Comparison of ENCODE assay signal across 13 cellular contexts in genomic region chrX:85627363-85627762, GRCh38.
DNase-seq lines count a peak whose midpoint lies in the region; ATAC-seq and TF ChIP-seq lines count a peak whose summit lies in the region.
"Had no signal": no experiment of that assay in that cellular context is flagged by ENCODE, and none has a peak within 500 bp of the region (broad histone marks: within the 10 kb centered on the region; RNA-seq: fewer than 3 reads in every experiment).

No MANE protein-coding gene starts in this region.

- POLR2A ChIA-PET in HEK293 (lab: Yijun Ruan, JAX) (no interaction called here), WTC11 (lab: Charles Lee) (no interaction called here)

- H3K4me1 Mint-ChIP-seq in WTC11, result peaks cover 17% of the 10 kb centered on the region

- no peaks in the 10 kb centered on the region for H3K4me1 ChIP-seq in HEK293 (ENCODE audit: control insufficient read depth, insufficient read depth, low read length)
- H3K4me1 ChIP-seq: SJSA1 had no signal

- peaks cover 12% of the 10 kb centered on the region for H3K9me3 Mint-ChIP-seq in WTC11

- DNase-seq in GM06990 (ENCODE audit: extremely low read depth, insufficient read length), result no peak
- no peak for DNase-seq in WTC11 (ENCODE audit: low spot score)
- DNase-seq in lung microvascular endothelial cell (ENCODE audit: low read depth in 2 of 2), result peak; percentile 4 to 30
- DNase-seq in iPS-NIHi11 (ENCODE audit: low spot score), result no peak
- DNase-seq: activated CD4-positive, alpha-beta memory T cell treated with anti-CD3 and anti-CD28 coated beads for 36 hours; anterior cingulate cortex; GDM1; NCI-H1048 had no signal

- peak; percentile 70; the same call in 1 of the 2 replicates for ATAC-seq in WTC11
- no peak for ATAC-seq in GM19397 (IDR thresholded peaks at IDR 0.05; ENCODE audit: unreplicated experiment)
- ATAC-seq in GM18519 (IDR thresholded peaks at IDR 0.05; ENCODE audit: low FRiP score, unreplicated experiment), result no peak
- ATAC-seq in GM21367 (IDR thresholded peaks at IDR 0.05; ENCODE audit: unreplicated experiment), result no peak

- H3K27me3 Mint-ChIP-seq in WTC11 (ENCODE audit: low read depth), result peaks cover 4% of the 10 kb centered on the region
- H3K27me3 Mint-ChIP-seq: activated CD4-positive, alpha-beta memory T cell treated with anti-CD3 and anti-CD28 coated beads for 36 hours had no signal

- CTCF ChIA-PET in HEK293 (lab: Yijun Ruan, JAX) (interaction anchor here (0.5 to 1.8 kb wide), 15 partner anchors 8 to 1655 kb away, joined by 3 to 11 read pairs (median 3); no protein-coding TSS in a partner anchor), WTC11 (lab: Charles Lee) (interaction anchor here (0.7 to 1.0 kb wide), 3 partner anchors 13 to 413 kb away, joined by 3 read pairs; no protein-coding TSS in a partner anchor)

- no peak overlapping the region for H3K4me3 Mint-ChIP-seq in WTC11
- H3K4me3 Mint-ChIP-seq: activated CD4-positive, alpha-beta memory T cell treated with anti-CD3 and anti-CD28 coated beads for 36 hours had no signal

- H3K4me3 ChIP-seq in GM06990 (replicated peaks; ENCODE audit: low read depth, low read length) (no peak overlapping the region), HEK293 (ENCODE audit: low read depth, low read length) (no peak overlapping the region)
- H3K4me3 ChIP-seq: SJSA1 had no signal

- no peaks in the 10 kb centered on the region for H3K27me3 ChIP-seq in GM06990 (replicated peaks; ENCODE audit: control insufficient read depth, insufficient read depth, low read length)
- H3K27me3 ChIP-seq: SJSA1 had no signal

- TF ChIP-seq CTCF in GM06990 (IDR thresholded peaks at IDR 0.05; ENCODE audit: insufficient read depth, low read length, poor library complexity, severe bottlenecking), result peak; percentile 77
- peak; percentile 27; the same call in 1 of the 2 replicates for TF ChIP-seq CTCF in HEK293 (tag by site-specific recombination; IDR thresholded peaks at IDR 0.05)
- no peak for TF ChIP-seq CTCF in WTC11 (IDR thresholded peaks at IDR 0.05)

- no peaks in the 10 kb centered on the region for H3K9me3 ChIP-seq in HEK293 (ENCODE audit: control insufficient read depth, insufficient read depth, low read depth, low read length)
- H3K9me3 ChIP-seq: SJSA1 had no signal

- H3K36me3 ChIP-seq in GM06990 (ENCODE audit: control insufficient read depth, insufficient read depth, low read length) (no peaks in the 10 kb centered on the region), HEK293 (ENCODE audit: control insufficient read depth in 2 of 2, insufficient read depth in 1 of 2, low read length in 2 of 2) (no peaks in the 10 kb centered on the region)
- H3K36me3 ChIP-seq: SJSA1 had no signal

- peaks cover 4% of the 10 kb centered on the region; the same call in 1 of the 2 replicates for H3K36me3 Mint-ChIP-seq in WTC11
- H3K36me3 Mint-ChIP-seq: activated CD4-positive, alpha-beta memory T cell treated with anti-CD3 and anti-CD28 coated beads for 36 hours had no signal

- H3K27ac ChIP-seq in HEK293 (ENCODE audit: extremely low read depth, low read depth, low read length), result no peak overlapping the region
- H3K27ac ChIP-seq: SJSA1 had no signal

- H3K27ac Mint-ChIP-seq in WTC11, result no peak overlapping the region
- H3K27ac Mint-ChIP-seq: activated CD4-positive, alpha-beta memory T cell treated with anti-CD3 and anti-CD28 coated beads for 36 hours had no signal

TF ChIP-seq in HEK293, 187 proteins besides CTCF, POLR2A, EP300 and RAD21:
- TF ChIP-seq KLF8 (tag by site-specific recombination; IDR thresholded peaks at IDR 0.05) (no peak), SCRT2 (tag by site-specific recombination; IDR thresholded peaks at IDR 0.05) (no peak), ZNF610 (tag by site-specific recombination; IDR thresholded peaks at IDR 0.05; ENCODE audit: borderline replicate concordance) (no peak), ZNF654 (tag by site-specific recombination; IDR thresholded peaks at IDR 0.05; ENCODE audit: low read depth) (peak; percentile 46)
TF ChIP-seq in HEK293: peak in this region for 1.

TF ChIP-seq in WTC11, 78 proteins besides CTCF, POLR2A, EP300 and RAD21:
- TF ChIP-seq ZNF281 (CRISPR knock-in tag; IDR thresholded peaks at IDR 0.05), result no peak
- TF ChIP-seq ZNF121 (CRISPR knock-in tag; IDR thresholded peaks at IDR 0.05), result no peak
- no peak for TF ChIP-seq NFATC4 (CRISPR knock-in tag; IDR thresholded peaks at IDR 0.05)
- no peak for TF ChIP-seq SMAD3 (CRISPR knock-in tag; IDR thresholded peaks at IDR 0.05; ENCODE audit: borderline replicate concordance)
- TF ChIP-seq ZSCAN18 (CRISPR knock-in tag; IDR thresholded peaks at IDR 0.05), result no peak
- TF ChIP-seq PRDM15 (CRISPR knock-in tag; IDR thresholded peaks at IDR 0.05), result no peak
- TF ChIP-seq ZNF671 (CRISPR knock-in tag; IDR thresholded peaks at IDR 0.05), result no peak
- no peak for TF ChIP-seq NR1H2 (CRISPR knock-in tag; IDR thresholded peaks at IDR 0.05)
- no peak for TF ChIP-seq JAZF1 (CRISPR knock-in tag; IDR thresholded peaks at IDR 0.05)
- TF ChIP-seq HMGA2 (CRISPR knock-in tag; IDR thresholded peaks at IDR 0.05), result no peak
- no peak for TF ChIP-seq NFYB (CRISPR knock-in tag; conservative IDR thresholded peaks at IDR 0.05; ENCODE audit: low read depth)

Comparison
In these comparisons a context has a peak if more than half of its experiments do, and no peak if none do; other contexts are left out.
1. DNase-seq: peak in lung microvascular endothelial cell (2 of 2); none in GM06990 (single experiment), WTC11 (single experiment) and iPS-NIHi11 (single experiment).